Comparison of ENCODE assay signal across 8 cellular contexts in the genomic region with DNA sequence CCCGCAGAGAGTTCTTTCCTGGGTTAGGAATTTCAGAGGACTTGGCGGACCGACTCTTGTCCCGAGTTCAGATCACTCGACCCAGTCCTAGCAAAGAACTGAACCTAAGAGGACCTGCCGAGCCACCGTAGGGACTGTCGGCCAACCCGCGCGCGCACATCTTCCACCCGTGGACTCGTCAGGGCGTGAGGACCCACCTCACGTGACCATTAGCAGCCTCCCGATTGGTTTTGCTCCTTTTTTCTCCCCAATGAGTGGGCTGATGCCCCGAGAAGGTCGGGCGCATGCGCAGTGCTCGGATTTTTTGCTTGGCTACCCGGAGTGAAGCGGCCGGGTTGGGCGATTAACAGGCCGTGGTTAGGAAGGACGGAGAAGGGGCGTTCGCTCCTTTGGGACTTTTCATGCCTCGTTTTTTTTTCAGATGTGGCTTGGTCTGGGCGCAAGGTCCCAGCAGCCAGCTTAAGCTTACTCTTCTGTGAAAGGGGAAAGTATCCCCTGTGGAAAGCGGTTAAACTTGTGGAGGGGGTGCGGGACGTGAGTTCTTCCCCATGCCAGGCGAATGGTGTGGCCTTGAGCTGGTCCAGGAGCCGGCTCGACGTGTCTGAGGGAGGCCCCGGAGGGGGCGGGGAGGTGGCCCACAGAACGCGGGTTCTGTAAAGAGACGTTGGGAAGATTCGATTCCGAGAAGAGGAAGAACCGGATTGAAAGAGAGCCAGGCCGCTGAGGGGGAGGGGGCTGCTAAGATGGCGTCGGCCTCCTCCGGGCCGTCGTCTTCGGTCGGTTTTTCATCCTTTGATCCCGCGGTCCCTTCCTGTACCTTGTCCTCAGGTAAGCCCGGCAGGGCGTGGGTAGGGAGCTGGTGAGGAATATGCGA. TPM values are rescaled to one million over a fixed set of nuclear protein-coding genes. Genes with fewer than 3 reads are reported as not detected.
DNase-seq lines count a peak whose midpoint lies in the region; ATAC-seq and TF ChIP-seq lines count a peak whose summit lies in the region.

A gene with protein sequence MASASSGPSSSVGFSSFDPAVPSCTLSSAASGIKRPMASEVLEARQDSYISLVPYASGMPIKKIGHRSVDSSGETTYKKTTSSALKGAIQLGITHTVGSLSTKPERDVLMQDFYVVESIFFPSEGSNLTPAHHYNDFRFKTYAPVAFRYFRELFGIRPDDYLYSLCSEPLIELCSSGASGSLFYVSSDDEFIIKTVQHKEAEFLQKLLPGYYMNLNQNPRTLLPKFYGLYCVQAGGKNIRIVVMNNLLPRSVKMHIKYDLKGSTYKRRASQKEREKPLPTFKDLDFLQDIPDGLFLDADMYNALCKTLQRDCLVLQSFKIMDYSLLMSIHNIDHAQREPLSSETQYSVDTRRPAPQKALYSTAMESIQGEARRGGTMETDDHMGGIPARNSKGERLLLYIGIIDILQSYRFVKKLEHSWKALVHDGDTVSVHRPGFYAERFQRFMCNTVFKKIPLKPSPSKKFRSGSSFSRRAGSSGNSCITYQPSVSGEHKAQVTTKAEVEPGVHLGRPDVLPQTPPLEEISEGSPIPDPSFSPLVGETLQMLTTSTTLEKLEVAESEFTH (plus strand): TSS at position 299 of the 874 bp plus-strand sequence. CDS start 445 bp downstream, at position 744.

- dilution Hi-C loops in mammary epithelial cell (cut with HindIII; ENCODE audit: low sequenced_read_pairs) = no loop called here

- no peaks in the 10 kb centered on the region for H4K20me1 ChIP-seq in mammary epithelial cell (ENCODE audit: insufficient read depth, low read length)

- peak within 1 kb of the TSS; percentile 81 for H3K4me2 ChIP-seq in mammary epithelial cell (ENCODE audit: insufficient read depth, low read depth, low read length)

- no peaks in the 10 kb centered on the region for H3K9me3 ChIP-seq in WERI-Rb-1 (ENCODE audit: severe bottlenecking)
- H3K9me3 ChIP-seq in mammary epithelial cell (replicated peaks; ENCODE audit: insufficient read depth, low read length) = no peaks in the 10 kb centered on the region
- H3K9me3 ChIP-seq in iPS-20b (ENCODE audit: insufficient read depth, low read depth, low read length) = no peaks in the 10 kb centered on the region

- H3K4me3 ChIP-seq in ACC112 (ENCODE audit: low read depth, low read length) (peak within 1 kb of the TSS; percentile 100), WERI-Rb-1 (ENCODE audit: low read depth, low read length) (peak within 1 kb of the TSS; percentile 54), mammary epithelial cell (replicated peaks in 1 of 3; ENCODE audit: insufficient read depth in 1 of 3, low read depth in 2 of 3, low read length in 3 of 3) (peak within 1 kb of the TSS; percentile 64 to 83 (median 71)), iPS-20b (ENCODE audit: low read length) (peak within 1 kb of the TSS; percentile 97), skin epidermis (peak within 1 kb of the TSS; percentile 71 to 91 (median 85))

- intact Hi-C loops in mammary epithelial cell (cut with micrococcal nuclease) = loop anchor here (1.0 to 5.0 kb wide), 2 partner anchors 83 to 129 kb away; a partner anchor contains a TSS

- in situ Hi-C loops in mammary epithelial cell (cut with MboI; ENCODE audit: low sequenced_read_pairs in 2 of 2) = loop anchor here in 1 of 2 donors (5.0 kb wide), 1 partner anchor 54 kb away; a partner anchor contains a TSS

- TF ChIP-seq CTCF in WERI-Rb-1 (IDR thresholded peaks at IDR 0.05; ENCODE audit: low read depth, low read length) (no peak), mammary epithelial cell (conservative IDR thresholded peaks at IDR 0.05 in 1 of 2, IDR thresholded peaks at IDR 0.05 in 1 of 2; ENCODE audit: extremely low read depth in 1 of 2, insufficient read depth in 1 of 2, low read depth in 1 of 2, low read length in 2 of 2) (no peak)

- H3K27ac ChIP-seq in ACC112 (ENCODE audit: low read depth, low read length) = peak within 1 kb of the TSS; percentile 93
- H3K27ac ChIP-seq in WERI-Rb-1 = peak within 1 kb of the TSS; percentile 91
- H3K27ac ChIP-seq in mammary epithelial cell (ENCODE audit: insufficient read depth, low read depth, low read length) = peak within 1 kb of the TSS; percentile 90
- H3K27ac ChIP-seq in iPS-20b (ENCODE audit: low read length) = peak within 1 kb of the TSS; percentile 94
- peak within 1 kb of the TSS; percentile 28 to 97 (median 93) for H3K27ac ChIP-seq in skin epidermis

- WGBS in mammary epithelial cell (ENCODE audit: low coverage, missing lambda C conversion rate) = 0% methylated on average over 30 of the region's 60 CpGs

- H3K27me3 ChIP-seq in ACC112 (ENCODE audit: insufficient read depth, low read length) (no peaks in the 10 kb centered on the region), WERI-Rb-1 (ENCODE audit: insufficient read depth, low read depth, severe bottlenecking) (no peaks in the 10 kb centered on the region), mammary epithelial cell (ENCODE audit: insufficient read depth, low read length) (no peaks in the 10 kb centered on the region), iPS-20b (ENCODE audit: insufficient read depth, low read length) (no peaks in the 10 kb centered on the region)

- ATAC-seq in GM18870 (IDR thresholded peaks at IDR 0.05; ENCODE audit: unreplicated experiment) (peak; percentile 82), HG03135 (IDR thresholded peaks at IDR 0.05; ENCODE audit: unreplicated experiment) (peak; percentile 82)

- DNase-seq in NCI-H2227 (lab: John Stamatoyannopoulos, UW; ENCODE audit: unreplicated experiment) (peak; percentile 99), WERI-Rb-1 (peak; percentile 100), mammary epithelial cell (peak; percentile 95)

- H3K9ac ChIP-seq in mammary epithelial cell (ENCODE audit: insufficient read depth, low read length) (peak within 1 kb of the TSS; percentile 97), iPS-20b (ENCODE audit: low read depth, low read length) (peak within 1 kb of the TSS; percentile 98)

- CTCF ChIA-PET in mammary epithelial cell (lab: Charles Lee; ENCODE audit: low non-redundant PET) = no interaction called here

- H2AFZ ChIP-seq in ACC112 (ENCODE audit: low read length, unreplicated experiment) (peak within 1 kb of the TSS; percentile 90), mammary epithelial cell (ENCODE audit: low read depth, low read length) (peak within 1 kb of the TSS; percentile 69)

- H3K79me2 ChIP-seq in ACC112 (ENCODE audit: control insufficient read depth, insufficient read depth, low read length, unreplicated experiment) (peaks cover 48% of the 10 kb centered on the region), mammary epithelial cell (ENCODE audit: insufficient read depth, low read length) (peaks cover 51% of the 10 kb centered on the region)

- BruUV-seq in mammary epithelial cell (replicated peaks; lab: Mats Ljungman, UMichigan) = TSS peak; percentile 55

- H3K36me3 ChIP-seq in ACC112 (ENCODE audit: insufficient read depth, low read length) (peaks cover 9% of the 10 kb centered on the region), WERI-Rb-1 (peaks cover 41% of the 10 kb centered on the region), mammary epithelial cell (ENCODE audit: insufficient read depth, low read length) (peaks cover 9% of the 10 kb centered on the region), iPS-20b (ENCODE audit: insufficient read depth, low read depth, low read length) (peaks cover 17% of the 10 kb centered on the region; the same call in 1 of the 2 replicates)

- H3K4me1 ChIP-seq in ACC112 (ENCODE audit: control insufficient read depth, insufficient read depth, low read length, unreplicated experiment) (peaks cover 26% of the 10 kb centered on the region), mammary epithelial cell (ENCODE audit: insufficient read depth, low read length) (peaks cover 36% of the 10 kb centered on the region), iPS-20b (ENCODE audit: insufficient read depth, low read length) (no peaks in the 10 kb centered on the region; the same call in 1 of the 2 replicates)

RNA-seq across cellular contexts. Expression of the gene that starts here (rescaled TPM):
- total RNA-seq in mammary epithelial cell = 100 to 1,000 TPM in 1 of 2 donors, 10 to 100 TPM in 1; 94.2 to 103 TPM
- 56.0 TPM for polyA plus RNA-seq in mammary epithelial cell
- 271 TPM for polyA minus RNA-seq in mammary epithelial cell

Comparison
In these comparisons a context has a peak if more than half of its experiments do, and no peak if none do; other contexts are left out.
1. Peak in every context shown above with its lines: DNase-seq, ATAC-seq, H3K4me3 ChIP-seq and H3K27ac ChIP-seq.